9 cellular contexts compared by ENCODE assay signal in the genomic region with DNA sequence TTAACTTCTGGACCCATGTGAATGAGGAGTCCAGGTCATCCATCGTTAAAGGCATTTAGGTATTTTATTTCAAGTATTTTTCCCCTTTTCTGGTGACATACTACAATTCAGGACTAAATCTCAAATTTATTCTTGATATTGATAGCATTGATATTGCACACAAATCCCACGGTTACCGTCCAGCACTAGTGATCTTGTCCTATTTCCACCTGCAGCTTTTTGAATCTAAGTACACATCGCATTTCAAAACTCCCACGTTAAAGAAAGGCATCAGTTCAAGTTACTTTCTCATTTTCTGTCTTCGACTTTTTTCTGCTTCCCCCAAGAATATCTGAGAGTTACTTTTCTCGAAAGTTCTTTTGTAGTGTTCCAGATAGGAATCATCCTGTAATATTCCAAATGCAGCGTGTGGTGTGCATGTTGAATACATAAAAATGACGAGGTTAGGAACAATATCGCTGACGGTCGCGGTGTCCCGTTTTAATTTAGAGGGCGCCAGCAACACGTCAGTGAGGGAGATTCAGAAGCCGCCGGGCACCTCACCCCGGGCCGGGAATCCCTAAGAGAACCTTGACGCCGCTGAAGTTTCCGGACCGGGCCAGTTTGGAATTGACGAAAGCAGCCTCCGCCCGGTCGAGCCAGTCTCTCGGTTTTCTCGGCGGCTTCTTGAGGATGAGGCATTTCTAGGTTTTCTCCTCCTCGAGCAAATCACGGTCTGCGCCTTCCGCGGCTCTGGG. TPM values are rescaled to one million over a fixed set of nuclear protein-coding genes. Genes with fewer than 3 reads are reported as not detected.
DNase-seq lines count a peak whose midpoint lies in the region; ATAC-seq, FAIRE-seq and TF ChIP-seq lines count a peak whose summit lies in the region.
"Had no signal": no experiment of that assay in that cellular context is flagged by ENCODE, and none has a peak within 500 bp of the region (broad histone marks: within the 10 kb centered on the region; RNA-seq: fewer than 3 reads in every experiment).

No MANE protein-coding gene starts in this region.

- H3K9ac ChIP-seq in HUES48 (ENCODE audit: low read depth, low read length), result peak overlapping the region; percentile 35; the same call in 1 of the 2 replicates
- H3K9ac ChIP-seq in endocrine pancreas (ENCODE audit: control insufficient read depth, insufficient read depth, low read length), result no peak overlapping the region

- peak overlapping the region; percentile 21 for H3K27ac ChIP-seq in HUES48 (ENCODE audit: low read depth, low read length)
- H3K27ac ChIP-seq: pancreas had no signal

- DNase-seq in D721Med (ENCODE audit: insufficient read length, low spot score) (no peak), occipital lobe (lab: John Stamatoyannopoulos, UW) (peak; percentile 29), NCI-H446 treated with DMSO at 0.1 percent for 48 hours (lab: John Stamatoyannopoulos, UW) (no peak), NCI-H446 (lab: John Stamatoyannopoulos, UW) (no peak)
- no peak for DNase-seq in stimulated activated CD4-positive, alpha-beta T cell treated with anti-CD3 and anti-CD28 coated beads, Interleukin-4, amount 100 ng/mL, for 4 hours

- H3K4me3 ChIP-seq in HUES48 (ENCODE audit: low read depth, low read length) (peak overlapping the region; percentile 66), endocrine pancreas (ENCODE audit: control insufficient read depth, insufficient read depth, low read length) (peak overlapping the region; percentile 12)

- H3K4me1 ChIP-seq in HUES48 (ENCODE audit: control insufficient read depth, insufficient read depth, low read length) (peaks cover 17% of the 10 kb centered on the region), endocrine pancreas (ENCODE audit: control insufficient read depth, insufficient read depth, low read length) (no peaks in the 10 kb centered on the region)

- H3K36me3 ChIP-seq in HUES48 (ENCODE audit: control insufficient read depth, insufficient read depth, low read length), result no peaks in the 10 kb centered on the region
- no peaks in the 10 kb centered on the region for H3K36me3 ChIP-seq in endocrine pancreas (ENCODE audit: control insufficient read depth, insufficient read depth, low read length)
- H3K36me3 ChIP-seq: pancreas had no signal

- no peak for ATAC-seq in HG02798 (IDR thresholded peaks at IDR 0.05; ENCODE audit: poor library complexity, unreplicated experiment)

- H3K9me3 ChIP-seq in HUES48 (ENCODE audit: control insufficient read depth, insufficient read depth, low read length), result no peaks in the 10 kb centered on the region
- no peaks in the 10 kb centered on the region for H3K9me3 ChIP-seq in endocrine pancreas (ENCODE audit: control insufficient read depth, low read length)
- H3K9me3 ChIP-seq: pancreas had no signal

- H3K27me3 ChIP-seq in HUES48 (ENCODE audit: control insufficient read depth, insufficient read depth, low read length) (peaks cover 45% of the 10 kb centered on the region), endocrine pancreas (ENCODE audit: control insufficient read depth, insufficient read depth, low read length) (no peaks in the 10 kb centered on the region)

- peak; percentile 16 for FAIRE-seq in D721Med (lab: Jason Lieb, UNC)
- FAIRE-seq: pancreas had no signal

- TF ChIP-seq CTCF in D721Med (IDR thresholded peaks at IDR 0.05; ENCODE audit: insufficient read depth, missing control alignments), result peak; percentile 44

RNA-seq across cellular contexts. Expression of a gene that starts 0.6 kb away (rescaled TPM):
- total RNA-seq in occipital lobe, result 6.9 TPM
